In the genomic region with DNA sequence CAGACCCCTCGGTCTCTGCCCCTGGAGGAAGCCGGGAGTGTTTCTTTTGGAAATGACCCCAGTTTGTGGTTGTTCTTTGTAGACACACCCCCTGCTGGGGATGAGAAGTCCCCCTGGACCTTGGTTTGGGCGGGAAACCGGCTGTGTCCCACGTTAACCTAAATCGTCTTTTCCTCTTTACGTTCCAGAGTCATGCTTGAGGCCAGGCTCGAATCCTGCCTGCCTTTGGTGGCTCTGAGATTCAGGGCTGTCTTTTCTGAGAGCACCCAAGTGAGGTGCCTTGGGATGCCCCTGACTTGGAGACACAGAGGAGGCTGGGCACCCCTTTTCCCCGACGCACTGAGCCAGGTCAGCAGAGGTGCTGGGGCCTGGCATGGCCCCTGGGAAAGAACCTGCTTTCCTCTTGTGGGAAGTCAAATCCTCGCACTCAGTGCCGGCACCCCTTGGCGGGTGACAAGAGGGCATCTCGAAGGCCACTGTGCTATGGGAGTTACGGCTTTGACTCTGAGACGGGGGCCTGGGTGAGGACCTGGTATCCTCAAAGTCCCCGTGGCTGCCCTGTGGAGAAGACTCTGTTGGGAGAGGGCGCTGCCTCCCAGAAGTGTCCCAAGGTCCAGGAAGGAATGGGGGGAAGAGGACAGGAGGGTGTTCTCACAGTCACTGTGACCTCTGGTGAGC, we compare ENCODE assay signal across 15 cellular contexts.
DNase-seq lines count a peak whose midpoint lies in the region; ATAC-seq and TF ChIP-seq lines count a peak whose summit lies in the region.
"Had no signal": no experiment of that assay in that cellular context is flagged by ENCODE, and none has a peak within 500 bp of the region (broad histone marks: within the 10 kb centered on the region; RNA-seq: fewer than 3 reads in every experiment).

No MANE protein-coding gene starts in this region.

- H3K27me3 Mint-ChIP-seq in MCF 10A (ENCODE audit: insufficient read depth, unreplicated experiment) (no peaks in the 10 kb centered on the region), naive B cell (peaks cover 6 to 15% (median 8%) of the 10 kb centered on the region in 3 donors)
- H3K27me3 Mint-ChIP-seq: activated CD8-positive, alpha-beta T cell treated with anti-CD3 and anti-CD28 coated beads for 36 hours; CD4-positive, CD25-positive, alpha-beta regulatory T cell; memory B cell had no signal

- H3K36me3 ChIP-seq in mammary epithelial cell (ENCODE audit: insufficient read depth, low read length) (no peaks in the 10 kb centered on the region), vagina (no peaks in the 10 kb centered on the region), OCI-LY7 (ENCODE audit: insufficient read depth, low read length) (no peaks in the 10 kb centered on the region)

- in situ Hi-C loops in mammary epithelial cell (cut with MboI; ENCODE audit: low sequenced_read_pairs in 2 of 2) = no loop called here

- CTCF ChIA-PET in MCF 10A (lab: Yijun Ruan, JAX) = no interaction called here
- CTCF ChIA-PET in mammary epithelial cell (lab: Charles Lee; ENCODE audit: low non-redundant PET) = no interaction called here
- CTCF ChIA-PET in OCI-LY7 (lab: Charles Lee; ENCODE audit: unreplicated experiment) = interaction anchor here (0.6 kb wide), 1 partner anchor 615 kb away, joined by 3 read pairs; no protein-coding TSS in a partner anchor

- H3K36me3 Mint-ChIP-seq in MCF 10A (ENCODE audit: insufficient read depth, unreplicated experiment) (no peaks in the 10 kb centered on the region), naive B cell (no peaks in the 10 kb centered on the region)
- H3K36me3 Mint-ChIP-seq: CD4-positive, CD25-positive, alpha-beta regulatory T cell; memory B cell had no signal

- intact Hi-C loops in MCF 10A (cut with micrococcal nuclease) (no loop called here), mammary epithelial cell (cut with micrococcal nuclease) (no loop called here), vagina (cut with DNase I) (no loop called here), OCI-LY7 (cut with micrococcal nuclease; ENCODE audit: unreplicated experiment) (no loop called here)

- H3K79me2 ChIP-seq in mammary epithelial cell (ENCODE audit: insufficient read depth, low read length) = no peaks in the 10 kb centered on the region
- no peaks in the 10 kb centered on the region for H3K79me2 ChIP-seq in OCI-LY7 (ENCODE audit: insufficient read depth, low read depth, low read length)

- BruUV-seq in MCF 10A (replicated peaks; lab: Mats Ljungman, UMichigan) (no TSS peak), mammary epithelial cell (replicated peaks; lab: Mats Ljungman, UMichigan) (no TSS peak), OCI-LY7 (replicated peaks; lab: Mats Ljungman, UMichigan) (no TSS peak)

- ATAC-seq in naive B cell (ENCODE audit: low read depth in 2 of 2) (no peak), HG02571 (IDR thresholded peaks at IDR 0.05; ENCODE audit: unreplicated experiment) (no peak)
- ATAC-seq: activated CD8-positive, alpha-beta T cell treated with anti-CD3 and anti-CD28 coated beads for 36 hours; stimulated activated naive CD8-positive, alpha-beta T cell treated with anti-CD3 and anti-CD28 coated beads, Interleukin-15, Interleukin-2, amounts not matched to agents 100 U/mL and 50 U/mL, for 24 hours had no signal

- no peak overlapping the region for H3K9ac ChIP-seq in mammary epithelial cell (ENCODE audit: insufficient read depth, low read length)

- POLR2A ChIA-PET in MCF 10A (lab: Yijun Ruan, JAX) = no interaction called here
- POLR2A ChIA-PET in OCI-LY7 (lab: Charles Lee) = no interaction called here

- H2AFZ ChIP-seq in mammary epithelial cell (ENCODE audit: low read depth, low read length) = no peak overlapping the region
- H2AFZ ChIP-seq in OCI-LY7 (ENCODE audit: low read length) = no peak overlapping the region

- no peak overlapping the region for H3K4me2 ChIP-seq in mammary epithelial cell (ENCODE audit: insufficient read depth, low read depth, low read length)
- H3K4me2 ChIP-seq in OCI-LY7 (ENCODE audit: low read length) = no peak overlapping the region

- H3K27me3 ChIP-seq in mammary epithelial cell (ENCODE audit: insufficient read depth, low read length) (peaks cover 2% of the 10 kb centered on the region), vagina (no peaks in the 10 kb centered on the region)

- no peak overlapping the region for H3K27ac Mint-ChIP-seq in MCF 10A (ENCODE audit: low read depth, unreplicated experiment)
- H3K27ac Mint-ChIP-seq in naive B cell = peak overlapping the region in 4 of 6 donors; percentile 17 to 71 (median 68)
- H3K27ac Mint-ChIP-seq: activated CD8-positive, alpha-beta T cell treated with anti-CD3 and anti-CD28 coated beads for 36 hours; memory B cell had no signal

- DNase-seq in MCF 10A (ENCODE audit: unreplicated experiment) = peak; percentile 59
- no peak for DNase-seq in mammary epithelial cell
- peak; percentile 66 for DNase-seq in choroid plexus epithelial cell (ENCODE audit: low read depth)
- no peak for DNase-seq in naive B cell
- DNase-seq in vagina (ENCODE audit: extremely low spot score in 2 of 2) = no peak
- DNase-seq in NCI-H2171 (lab: John Stamatoyannopoulos, UW) = no peak
- DNase-seq in OCI-LY7 (ENCODE audit: low spot score) = no peak
- DNase-seq: activated CD8-positive, alpha-beta T cell treated with anti-CD3 and anti-CD28 coated beads for 36 hours; CD4-positive, CD25-positive, alpha-beta regulatory T cell; NCI-H2029 treated with DMSO at 0.1 percent for 48 hours; SHP77 treated with DMSO at 0.1 percent for 48 hours; stimulated activated CD4-positive, alpha-beta T cell treated with anti-CD3 and anti-CD28 coated beads, Interleukin-15, amount 100 ng/mL, for 24 hours; stimulated activated naive CD8-positive, alpha-beta T cell treated with anti-CD3 and anti-CD28 coated beads, Interleukin-15, Interleukin-2, amounts not matched to agents 100 U/mL and 50 U/mL, for 24 hours had no signal

- H3K4me3 Mint-ChIP-seq in MCF 10A (ENCODE audit: unreplicated experiment) = no peak overlapping the region
- H3K4me3 Mint-ChIP-seq in naive B cell = peak overlapping the region in 1 of 8 donors; percentile 41
- H3K4me3 Mint-ChIP-seq: activated CD8-positive, alpha-beta T cell treated with anti-CD3 and anti-CD28 coated beads for 36 hours; memory B cell had no signal

- dilution Hi-C loops in mammary epithelial cell (cut with HindIII; ENCODE audit: low sequenced_read_pairs) = no loop called here

- peak in 1 of 2 donors; percentile 3 for TF ChIP-seq POLR2A in vagina (IDR thresholded peaks at IDR 0.05)

- no peak overlapping the region for H3K4me3 ChIP-seq in mammary epithelial cell (replicated peaks in 1 of 3; ENCODE audit: insufficient read depth in 1 of 3, low read depth in 2 of 3, low read length in 3 of 3)
- no peak overlapping the region for H3K4me3 ChIP-seq in choroid plexus epithelial cell (ENCODE audit: low read depth, low read length)
- no peak overlapping the region for H3K4me3 ChIP-seq in vagina
- H3K4me3 ChIP-seq in OCI-LY7 (ENCODE audit: low read depth, low read length, poor library complexity, severe bottlenecking) = no peak overlapping the region

- H3K27ac ChIP-seq in mammary epithelial cell (ENCODE audit: insufficient read depth, low read depth, low read length) (no peak overlapping the region), vagina (peak overlapping the region; percentile 93), OCI-LY7 (ENCODE audit: low read depth, low read length, poor library complexity, severe bottlenecking) (no peak overlapping the region)

- H4K20me1 ChIP-seq in mammary epithelial cell (ENCODE audit: insufficient read depth, low read length) = no peaks in the 10 kb centered on the region
- no peaks in the 10 kb centered on the region for H4K20me1 ChIP-seq in OCI-LY7 (ENCODE audit: insufficient read depth, low read length)

- TF ChIP-seq CTCF in MCF 10A (IDR thresholded peaks at IDR 0.05; ENCODE audit: unreplicated experiment) = no peak
- TF ChIP-seq CTCF in mammary epithelial cell (conservative IDR thresholded peaks at IDR 0.05 in 1 of 2, IDR thresholded peaks at IDR 0.05 in 1 of 2; ENCODE audit: extremely low read depth in 1 of 2, insufficient read depth in 1 of 2, low read depth in 1 of 2, low read length in 2 of 2) = no peak
- no peak for TF ChIP-seq CTCF in choroid plexus epithelial cell (conservative IDR thresholded peaks at IDR 0.05; ENCODE audit: low read depth, low read length)
- no peak for TF ChIP-seq CTCF in vagina (IDR thresholded peaks at IDR 0.05)
- TF ChIP-seq CTCF in OCI-LY7 (conservative IDR thresholded peaks at IDR 0.05; ENCODE audit: low read length) = no peak

- whole genome bisulfite sequencing in mammary epithelial cell (ENCODE audit: low coverage, missing lambda C conversion rate) = 51% methylated on average over 5 of the region's 18 CpGs

- no peaks in the 10 kb centered on the region for H3K9me3 Mint-ChIP-seq in MCF 10A (ENCODE audit: unreplicated experiment)
- H3K9me3 Mint-ChIP-seq in naive B cell = no peaks in the 10 kb centered on the region
- H3K9me3 Mint-ChIP-seq: activated CD8-positive, alpha-beta T cell treated with anti-CD3 and anti-CD28 coated beads for 36 hours; CD4-positive, CD25-positive, alpha-beta regulatory T cell; memory B cell had no signal

- peaks cover 11% of the 10 kb centered on the region for H3K4me1 Mint-ChIP-seq in MCF 10A (ENCODE audit: insufficient read depth, unreplicated experiment)
- H3K4me1 Mint-ChIP-seq in naive B cell = peaks cover 24 to 38% (median 34%) of the 10 kb centered on the region in 3 donors

- peaks cover 6% of the 10 kb centered on the region for H3K4me1 ChIP-seq in mammary epithelial cell (ENCODE audit: insufficient read depth, low read length)
- H3K4me1 ChIP-seq in vagina = peaks cover 81% of the 10 kb centered on the region
- H3K4me1 ChIP-seq in OCI-LY7 (ENCODE audit: insufficient read depth, low read length, poor library complexity, severe bottlenecking) = peaks cover 45% of the 10 kb centered on the region

- no peaks in the 10 kb centered on the region for H3K9me2 ChIP-seq in OCI-LY7 (ENCODE audit: insufficient read depth, low read length)

- H3K9me3 ChIP-seq in mammary epithelial cell (replicated peaks; ENCODE audit: insufficient read depth, low read length) (no peaks in the 10 kb centered on the region), vagina (no peaks in the 10 kb centered on the region), OCI-LY7 (ENCODE audit: low read length) (no peaks in the 10 kb centered on the region)

Comparison
In these comparisons a context has a peak if more than half of its experiments do, and no peak if none do; other contexts are left out.
1. DNase-seq: peak in MCF 10A (single experiment) and choroid plexus epithelial cell (single experiment); none in mammary epithelial cell (single experiment), naive B cell (single experiment), vagina (0 of 2), NCI-H2171 (single experiment) and OCI-LY7 (single experiment).